In the genomic region with DNA sequence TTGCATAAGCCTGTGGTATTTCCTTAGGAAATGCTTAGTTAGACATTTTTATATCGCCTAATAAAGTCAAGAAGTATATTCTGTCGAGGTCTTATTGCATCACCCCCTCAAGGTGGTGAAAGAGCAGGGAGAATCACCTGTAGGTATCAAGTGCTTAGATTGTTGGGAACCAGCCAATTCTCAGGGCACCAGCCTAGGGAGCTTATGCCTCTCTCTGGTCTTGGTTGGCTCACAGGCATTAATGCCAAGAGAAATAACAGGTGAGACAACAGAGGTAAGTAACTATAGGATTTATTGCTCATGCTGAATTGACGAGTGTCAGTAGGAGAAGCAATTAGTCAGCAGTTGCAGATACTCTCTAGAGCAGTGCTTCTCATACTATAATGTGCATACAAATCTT, we compare ENCODE assay signal across 1 cellular context.
TF ChIP-seq lines count a peak whose summit lies in the region.

No MANE protein-coding gene starts in this region.

TF ChIP-seq in SK-N-SH, 30 proteins besides CTCF, POLR2A, EP300 and RAD21 (continued from another document):
- TF ChIP-seq, protein P1, sequence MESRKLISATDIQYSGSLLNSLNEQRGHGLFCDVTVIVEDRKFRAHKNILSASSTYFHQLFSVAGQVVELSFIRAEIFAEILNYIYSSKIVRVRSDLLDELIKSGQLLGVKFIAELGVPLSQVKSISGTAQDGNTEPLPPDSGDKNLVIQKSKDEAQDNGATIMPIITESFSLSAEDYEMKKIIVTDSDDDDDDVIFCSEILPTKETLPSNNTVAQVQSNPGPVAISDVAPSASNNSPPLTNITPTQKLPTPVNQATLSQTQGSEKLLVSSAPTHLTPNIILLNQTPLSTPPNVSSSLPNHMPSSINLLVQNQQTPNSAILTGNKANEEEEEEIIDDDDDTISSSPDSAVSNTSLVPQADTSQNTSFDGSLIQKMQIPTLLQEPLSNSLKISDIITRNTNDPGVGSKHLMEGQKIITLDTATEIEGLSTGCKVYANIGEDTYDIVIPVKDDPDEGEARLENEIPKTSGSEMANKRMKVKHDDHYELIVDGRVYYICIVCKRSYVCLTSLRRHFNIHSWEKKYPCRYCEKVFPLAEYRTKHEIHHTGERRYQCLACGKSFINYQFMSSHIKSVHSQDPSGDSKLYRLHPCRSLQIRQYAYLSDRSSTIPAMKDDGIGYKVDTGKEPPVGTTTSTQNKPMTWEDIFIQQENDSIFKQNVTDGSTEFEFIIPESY (IDR thresholded peaks at IDR 0.05; ENCODE audit: borderline replicate concordance, low read depth) = no peak
- no peak for TF ChIP-seq SMC3 (IDR thresholded peaks at IDR 0.05; ENCODE audit: low read depth, low read length)
- TF ChIP-seq ELF1 (IDR thresholded peaks at IDR 0.05) = no peak
- TF ChIP-seq FOXJ3 (CRISPR knock-in tag; IDR thresholded peaks at IDR 0.05) = no peak
- TF ChIP-seq, protein P2, sequence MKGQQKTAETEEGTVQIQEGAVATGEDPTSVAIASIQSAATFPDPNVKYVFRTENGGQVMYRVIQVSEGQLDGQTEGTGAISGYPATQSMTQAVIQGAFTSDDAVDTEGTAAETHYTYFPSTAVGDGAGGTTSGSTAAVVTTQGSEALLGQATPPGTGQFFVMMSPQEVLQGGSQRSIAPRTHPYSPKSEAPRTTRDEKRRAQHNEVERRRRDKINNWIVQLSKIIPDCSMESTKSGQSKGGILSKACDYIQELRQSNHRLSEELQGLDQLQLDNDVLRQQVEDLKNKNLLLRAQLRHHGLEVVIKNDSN (IDR thresholded peaks at IDR 0.05; ENCODE audit: borderline replicate concordance, low read depth) = no peak
- no peak for TF ChIP-seq RCOR1 (IDR thresholded peaks at IDR 0.05; ENCODE audit: low read length)
- TF ChIP-seq NFIC (IDR thresholded peaks at IDR 0.05; ENCODE audit: borderline replicate concordance) = no peak
- TF ChIP-seq MXI1 (IDR thresholded peaks at IDR 0.05; ENCODE audit: low read depth, low read length) = no peak
- TF ChIP-seq, protein P3, sequence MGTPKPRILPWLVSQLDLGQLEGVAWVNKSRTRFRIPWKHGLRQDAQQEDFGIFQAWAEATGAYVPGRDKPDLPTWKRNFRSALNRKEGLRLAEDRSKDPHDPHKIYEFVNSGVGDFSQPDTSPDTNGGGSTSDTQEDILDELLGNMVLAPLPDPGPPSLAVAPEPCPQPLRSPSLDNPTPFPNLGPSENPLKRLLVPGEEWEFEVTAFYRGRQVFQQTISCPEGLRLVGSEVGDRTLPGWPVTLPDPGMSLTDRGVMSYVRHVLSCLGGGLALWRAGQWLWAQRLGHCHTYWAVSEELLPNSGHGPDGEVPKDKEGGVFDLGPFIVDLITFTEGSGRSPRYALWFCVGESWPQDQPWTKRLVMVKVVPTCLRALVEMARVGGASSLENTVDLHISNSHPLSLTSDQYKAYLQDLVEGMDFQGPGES (IDR thresholded peaks at IDR 0.05; ENCODE audit: low read depth, low read length) = no peak
- TF ChIP-seq, protein P4, sequence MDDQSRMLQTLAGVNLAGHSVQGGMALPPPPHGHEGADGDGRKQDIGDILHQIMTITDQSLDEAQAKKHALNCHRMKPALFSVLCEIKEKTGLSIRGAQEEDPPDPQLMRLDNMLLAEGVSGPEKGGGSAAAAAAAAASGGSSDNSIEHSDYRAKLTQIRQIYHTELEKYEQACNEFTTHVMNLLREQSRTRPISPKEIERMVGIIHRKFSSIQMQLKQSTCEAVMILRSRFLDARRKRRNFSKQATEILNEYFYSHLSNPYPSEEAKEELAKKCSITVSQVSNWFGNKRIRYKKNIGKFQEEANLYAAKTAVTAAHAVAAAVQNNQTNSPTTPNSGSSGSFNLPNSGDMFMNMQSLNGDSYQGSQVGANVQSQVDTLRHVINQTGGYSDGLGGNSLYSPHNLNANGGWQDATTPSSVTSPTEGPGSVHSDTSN (IDR thresholded peaks at IDR 0.05) = no peak
- no peak for TF ChIP-seq MEF2A (IDR thresholded peaks at IDR 0.05; ENCODE audit: borderline replicate concordance, low read depth)
- TF ChIP-seq JUND (IDR thresholded peaks at IDR 0.05) = no peak
- TF ChIP-seq YY1 (IDR thresholded peaks at IDR 0.05; ENCODE audit: low read depth) = no peak
- TF ChIP-seq, protein P5, sequence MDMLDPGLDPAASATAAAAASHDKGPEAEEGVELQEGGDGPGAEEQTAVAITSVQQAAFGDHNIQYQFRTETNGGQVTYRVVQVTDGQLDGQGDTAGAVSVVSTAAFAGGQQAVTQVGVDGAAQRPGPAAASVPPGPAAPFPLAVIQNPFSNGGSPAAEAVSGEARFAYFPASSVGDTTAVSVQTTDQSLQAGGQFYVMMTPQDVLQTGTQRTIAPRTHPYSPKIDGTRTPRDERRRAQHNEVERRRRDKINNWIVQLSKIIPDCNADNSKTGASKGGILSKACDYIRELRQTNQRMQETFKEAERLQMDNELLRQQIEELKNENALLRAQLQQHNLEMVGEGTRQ (IDR thresholded peaks at IDR 0.05; ENCODE audit: borderline replicate concordance, low read depth, low read length) = no peak
- TF ChIP-seq EZH2phosphoT487 (IDR thresholded peaks at IDR 0.05; ENCODE audit: borderline replicate concordance, low read depth) = no peak
TF ChIP-seq in SK-N-SH: peak in this region for 0.
